13 cellular contexts compared by ENCODE assay signal in the genomic region with DNA sequence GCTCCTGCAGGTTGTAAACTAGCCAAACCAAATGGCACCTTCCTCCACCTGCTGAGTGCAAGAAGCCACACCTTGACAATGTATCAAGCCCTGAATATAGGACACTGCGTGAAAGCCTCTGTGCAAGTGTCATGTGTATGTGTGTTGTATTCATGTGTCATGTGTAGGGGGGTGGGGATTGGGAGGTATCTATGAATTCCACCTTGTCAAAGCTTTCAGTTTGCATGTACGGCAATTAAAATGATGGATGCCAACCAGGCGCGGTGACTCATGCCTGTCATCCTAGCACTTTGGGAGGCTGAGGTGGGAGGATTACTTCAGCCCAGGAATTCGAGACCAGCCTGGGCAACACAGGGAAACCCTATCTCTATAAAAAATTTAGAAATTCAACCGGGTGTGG. TPM values are rescaled to one million over a fixed set of nuclear protein-coding genes. Genes with fewer than 3 reads are reported as not detected.
DNase-seq lines count a peak whose midpoint lies in the region; ATAC-seq and TF ChIP-seq lines count a peak whose summit lies in the region.
"Had no signal": no experiment of that assay in that cellular context is flagged by ENCODE, and none has a peak within 500 bp of the region (broad histone marks: within the 10 kb centered on the region; RNA-seq: fewer than 3 reads in every experiment).

No MANE protein-coding gene starts in this region.

- H3K36me3 ChIP-seq in BLaER1, result no peaks in the 10 kb centered on the region
- no peaks in the 10 kb centered on the region for H3K36me3 ChIP-seq in adrenal gland (replicated peaks in 1 of 2)

- H3K4me1 ChIP-seq in BLaER1 (peaks cover 94% of the 10 kb centered on the region), adrenal gland (replicated peaks in 1 of 2) (peaks cover 25 to 35% of the 10 kb centered on the region in 2 donors), foreskin keratinocyte (peaks cover 16% of the 10 kb centered on the region)

- H3K27me3 ChIP-seq in BLaER1 (no peaks in the 10 kb centered on the region), adrenal gland (no peaks in the 10 kb centered on the region), foreskin keratinocyte (no peaks in the 10 kb centered on the region)

- H3K4me2 ChIP-seq in BLaER1, result peak overlapping the region; percentile 94

- H3K4me3 ChIP-seq in BLaER1 (peak overlapping the region; percentile 34; the same call in 1 of the 2 replicates), adrenal gland (no peak overlapping the region), skin epidermis (no peak overlapping the region)

- H3K27ac ChIP-seq in BLaER1 (peak overlapping the region; percentile 73; the same call in 1 of the 2 replicates), adrenal gland (peak overlapping the region; percentile 45 to 90 (median 81)), foreskin keratinocyte (no peak overlapping the region), skin epidermis (peak overlapping the region in 18 of 21 experiments; percentile 14 to 90 (median 68))

- peak overlapping the region; percentile 55; the same call in 1 of the 2 replicates for H3K9ac ChIP-seq in BLaER1

- H3K9me3 ChIP-seq in BLaER1 (no peaks in the 10 kb centered on the region), adrenal gland (replicated peaks in 1 of 3) (no peaks in the 10 kb centered on the region)

- peak in 1 of 7 donors; percentile 54 for DNase-seq in adrenal gland
- DNase-seq in foreskin keratinocyte, result no peak
- DNase-seq in activated effector memory CD4-positive, alpha-beta T cell treated with Interleukin-2 at 50 U/mL for 16 hours, result no peak
- no peak for DNase-seq in MV-4-11 (lab: John Stamatoyannopoulos, UW)
- DNase-seq in RKO (ENCODE audit: low spot score), result no peak
- DNase-seq: DMS79, KG1, natural killer cell, NCI-H1694 treated with DMSO at 0.1 percent for 48 hours, SIG-M5 had no signal

- TF ChIP-seq CTCF in adrenal gland (IDR thresholded peaks at IDR 0.05) (no peak), foreskin keratinocyte (conservative IDR thresholded peaks at IDR 0.05) (no peak)

- WGBS in adrenal gland, 4 donors, result 80 to 89% (median 81%) methylated on average over 5 to 6 of the region's 6 CpGs

- H4K20me1 ChIP-seq in BLaER1, result no peaks in the 10 kb centered on the region

- intact Hi-C loops in adrenal gland (cut with DNase I), result no loop called here

- no peak for TF ChIP-seq POLR2A in adrenal gland (IDR thresholded peaks at IDR 0.05)

- ATAC-seq in foreskin keratinocyte (peak; percentile 30), HG02884 (IDR thresholded peaks at IDR 0.05; ENCODE audit: unreplicated experiment) (no peak)
- ATAC-seq: natural killer cell had no signal

RNA-seq across cellular contexts. Expression of gene CD34, which starts 19.8 kb away (rescaled TPM):
- total RNA-seq in adrenal gland (10 to 100 TPM; 18.8 to 48.6 (median 30.7) TPM), foreskin keratinocyte (under 0.01 and 0.03 TPM in 2 replicates)
- polyA plus RNA-seq in adrenal gland (10 to 100 TPM; 13.9 to 43.7 (median 26.3) TPM), foreskin keratinocyte (0.07 and 0.09 TPM in 2 replicates)

Comparison
In these comparisons a context has a peak if more than half of its experiments do, and no peak if none do; other contexts are left out.
1. RNA of gene CD34, which starts 19.8 kb away (total RNA-seq): 18.8 to 48.6 TPM in adrenal gland; under 0.01 to 0.03 TPM in foreskin keratinocyte; every median in the first group is over 10 times any median in the second.